ENCODE assay signal across 1 cellular context in genomic region chr2:101204400-101205095, GRCh38.
TF ChIP-seq lines count a peak whose summit lies in the region.

No MANE protein-coding gene starts in this region.

TF ChIP-seq in GM23338, 12 proteins besides CTCF, POLR2A, EP300 and RAD21 (continued from another document):
- TF ChIP-seq ZNF462 (CRISPR knock-in tag; IDR thresholded peaks at IDR 0.05) (no peak), POLR2AphosphoS5 (IDR thresholded peaks at IDR 0.05; ENCODE audit: low read depth) (no peak), EZH2 (IDR thresholded peaks at IDR 0.05; ENCODE audit: low read depth, unreplicated experiment) (no peak)
